ENCODE assay signal across 25 cellular contexts in the genomic region with DNA sequence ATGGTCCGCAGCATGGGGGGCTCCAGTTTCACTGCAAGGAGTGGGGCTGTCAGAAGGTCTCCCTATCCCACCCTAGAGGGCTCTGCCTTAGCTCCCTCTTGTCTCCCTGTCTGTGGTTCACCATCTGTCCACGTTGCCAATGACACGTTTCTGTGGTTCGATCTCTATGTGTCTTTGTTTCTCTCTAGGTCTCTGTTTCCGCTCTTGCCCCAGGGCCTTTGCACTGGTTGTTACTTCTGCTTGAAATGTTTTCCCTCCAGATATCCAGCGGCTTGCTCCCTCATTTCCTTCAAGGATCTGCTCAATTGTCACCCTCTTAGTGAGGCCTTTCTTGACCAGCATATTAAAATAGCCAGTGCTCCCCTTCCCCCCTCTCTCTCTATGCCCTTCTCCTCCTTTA. TPM values are rescaled to one million over a fixed set of nuclear protein-coding genes. Genes with fewer than 3 reads are reported as not detected.
"Had no signal": no experiment of that assay in that cellular context is flagged by ENCODE, and none has a peak within 500 bp of the region (broad histone marks: within the 10 kb centered on the region; RNA-seq: fewer than 3 reads in every experiment).

No MANE protein-coding gene starts in this region.

- H3K9me3 Mint-ChIP-seq: activated CD4-positive, alpha-beta T cell treated with anti-CD3 and anti-CD28 coated beads, Interleukin-2, amount 10 ng/mL, durations not matched to agents 7 days and 5 days; activated naive CD4-positive, alpha-beta T cell treated with anti-CD3 and anti-CD28 coated beads for 36 hours; activated naive CD8-positive, alpha-beta T cell treated with anti-CD3 and anti-CD28 coated beads, Interleukin-2, amount 10 ng/mL, durations not matched to agents 7 days and 5 days; activated T-cell treated with anti-CD3 and anti-CD28 coated beads, Interleukin-2, amount 50 U/mL, for 4 hours; mesothelial cell of epicardium; nephron had no signal

- H3K27me3 ChIP-seq: colonic mucosa, esophagus squamous epithelium, gastroesophageal sphincter, sigmoid colon, upper lobe of left lung had no signal

- H3K27me3 Mint-ChIP-seq: activated CD4-positive, alpha-beta T cell treated with anti-CD3 and anti-CD28 coated beads, Interleukin-2, amount 10 ng/mL, durations not matched to agents 7 days and 5 days had no signal

- FAIRE-seq: islet of Langerhans had no signal

- H3K4me1 ChIP-seq: colonic mucosa, gastroesophageal sphincter, heart left ventricle, sigmoid colon had no signal

- H3K36me3 ChIP-seq: colonic mucosa, esophagus squamous epithelium, gastroesophageal sphincter, heart left ventricle, sigmoid colon, thoracic aorta had no signal

- H3K4me3 ChIP-seq: colonic mucosa, esophagus squamous epithelium, gastroesophageal sphincter, heart left ventricle, sigmoid colon, smooth muscle cell, thoracic aorta, upper lobe of left lung had no signal

- H3K36me3 Mint-ChIP-seq: activated naive CD8-positive, alpha-beta T cell treated with anti-CD3 and anti-CD28 coated beads, Interleukin-2, amount 10 ng/mL, durations not matched to agents 7 days and 5 days; mesothelial cell of epicardium had no signal

- DNase-seq: activated CD4-positive, alpha-beta T cell treated with anti-CD3 and anti-CD28 coated beads, Interleukin-2, amount 10 ng/mL, durations not matched to agents 7 days and 5 days; activated CD8-positive, alpha-beta memory T cell treated with anti-CD3 and anti-CD28 coated beads for 24 hours; activated CD8-positive, alpha-beta memory T cell treated with anti-CD3 and anti-CD28 coated beads, Interleukin-2, amount 50 U/mL, for 4 hours; activated naive CD4-positive, alpha-beta T cell treated with anti-CD3 and anti-CD28 coated beads for 36 hours; activated naive CD8-positive, alpha-beta T cell treated with anti-CD3 and anti-CD28 coated beads, Interleukin-2, amount 10 ng/mL, durations not matched to agents 7 days and 5 days; activated T-cell treated with anti-CD3 and anti-CD28 coated beads, Interleukin-2, amount 50 U/mL, for 4 hours; amniotic stem cell; colonic mucosa; esophagus squamous epithelium; heart left ventricle; left ventricle myocardium superior; mammary epithelial cell; sigmoid colon; stimulated activated CD4-positive, alpha-beta T cell treated with anti-CD3 and anti-CD28 coated beads, Interleukin-4, amount 100 ng/mL, for 1 hour; stimulated activated naive CD4-positive, alpha-beta T cell treated with Interleukin-2 at 50 U/mL for 16 hours; SW 1271; upper lobe of left lung had no signal

- H3K9me3 ChIP-seq: colonic mucosa, esophagus squamous epithelium, gastroesophageal sphincter, heart left ventricle, sigmoid colon, thoracic aorta, upper lobe of left lung had no signal

- H3K4me3 Mint-ChIP-seq: activated CD4-positive, alpha-beta T cell treated with anti-CD3 and anti-CD28 coated beads, Interleukin-2, amount 10 ng/mL, durations not matched to agents 7 days and 5 days; activated naive CD4-positive, alpha-beta T cell treated with anti-CD3 and anti-CD28 coated beads for 36 hours; activated naive CD8-positive, alpha-beta T cell treated with anti-CD3 and anti-CD28 coated beads, Interleukin-2, amount 10 ng/mL, durations not matched to agents 7 days and 5 days; activated T-cell treated with anti-CD3 and anti-CD28 coated beads, Interleukin-2, amount 50 U/mL, for 4 hours; mesothelial cell of epicardium; nephron had no signal

- H3K27ac Mint-ChIP-seq: activated CD4-positive, alpha-beta T cell treated with anti-CD3 and anti-CD28 coated beads, Interleukin-2, amount 10 ng/mL, durations not matched to agents 7 days and 5 days; activated naive CD4-positive, alpha-beta T cell treated with anti-CD3 and anti-CD28 coated beads for 36 hours; activated naive CD8-positive, alpha-beta T cell treated with anti-CD3 and anti-CD28 coated beads, Interleukin-2, amount 10 ng/mL, durations not matched to agents 7 days and 5 days; mesothelial cell of epicardium; nephron had no signal

- H3K4me2 ChIP-seq: smooth muscle cell had no signal

- ATAC-seq: activated CD4-positive, CD25-positive, alpha-beta regulatory T cell treated with anti-CD3 and anti-CD28 coated beads, Interleukin-2, amount 50 U/mL, for 24 hours; activated T-cell treated with anti-CD3 and anti-CD28 coated beads, Interleukin-2, amount 50 U/mL, for 4 hours; gastroesophageal sphincter; heart left ventricle; left ventricle myocardium superior had no signal

- H3K27ac ChIP-seq: colonic mucosa, esophagus squamous epithelium, gastroesophageal sphincter, heart left ventricle, sigmoid colon, thoracic aorta, upper lobe of left lung, VCaP had no signal

RNA-seq across cellular contexts. Expression of gene CSF3R, which starts 10.1 kb away (rescaled TPM):
- total RNA-seq: activated T-cell treated with anti-CD3 and anti-CD28 coated beads, Interleukin-2, amount 50 U/mL, for 4 hours; mammary epithelial cell had no signal
- polyA plus RNA-seq: mammary epithelial cell had no signal
